In the genomic region with DNA sequence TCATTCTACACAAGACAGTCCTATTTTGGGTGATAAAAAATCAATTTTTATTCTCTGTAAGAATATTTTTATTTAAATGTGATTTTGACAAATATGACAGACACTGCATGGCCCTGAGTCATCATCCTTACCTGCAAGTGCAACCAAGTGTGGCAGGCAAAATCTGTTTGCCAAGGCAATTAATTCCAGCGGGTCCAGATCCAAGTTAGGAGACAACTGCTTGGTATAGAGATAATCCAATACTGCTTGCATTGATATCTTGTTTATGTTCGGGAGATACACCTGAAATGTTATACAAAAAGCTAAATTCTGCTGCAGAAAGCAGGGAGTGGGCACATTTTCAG, we compare ENCODE assay signal across 29 cellular contexts.
DNase-seq lines count a peak whose midpoint lies in the region; ATAC-seq, FAIRE-seq and TF ChIP-seq lines count a peak whose summit lies in the region.
"Had no signal": no experiment of that assay in that cellular context is flagged by ENCODE, and none has a peak within 500 bp of the region (broad histone marks: within the 10 kb centered on the region; RNA-seq: fewer than 3 reads in every experiment).

No MANE protein-coding gene starts in this region.

- WGBS in psoas muscle, 3 donors = 34 to 55% (median 40%) methylated on average over 2 of the region's 2 CpGs

- DNase-seq in COR-L47 (lab: John Stamatoyannopoulos, UW) (peak; percentile 6), NCI-H146 treated with DMSO at 0.1 percent for 48 hours (lab: John Stamatoyannopoulos, UW; ENCODE audit: unreplicated experiment) (peak; percentile 16), bronchial epithelial cell (ENCODE audit: low read depth) (peak; percentile 10), psoas muscle (no peak), SHP77 (lab: John Stamatoyannopoulos, UW) (no peak), NCI-H82 treated with DMSO at 0.1 percent for 48 hours (lab: John Stamatoyannopoulos, UW; ENCODE audit: unreplicated experiment) (no peak)
- DNase-seq: CD4-positive, CD25-positive, alpha-beta regulatory T cell; DMS79; EL; GDM1; Kasumi-1; NCI-H1092 treated with DMSO at 0.1 percent for 48 hours; NCI-H1436; NCI-H2029; NCI-H2227 treated with DMSO at 0.1 percent for 48 hours; NCI-H748 treated with DMSO at 0.1 percent for 48 hours; SHP77 treated with DMSO at 0.1 percent for 48 hours; T-helper 1 cell had no signal

- H3K9me3 ChIP-seq in psoas muscle = no peaks in the 10 kb centered on the region

- H3K36me3 ChIP-seq in bronchial epithelial cell (ENCODE audit: control insufficient read depth, insufficient read depth, low read length) = no peaks in the 10 kb centered on the region
- H3K36me3 ChIP-seq in psoas muscle (ENCODE audit: insufficient read depth in 1 of 2, low read depth in 1 of 2) = peaks cover 2 to 53% of the 10 kb centered on the region in 2 donors

- no peak for FAIRE-seq in bronchial epithelial cell (lab: Jason Lieb, UNC)
- FAIRE-seq: A204.1, GM12891, GM19239, H54, HTR-8/SVneo, K562 had no signal

- H3K4me3 ChIP-seq in bronchial epithelial cell (ENCODE audit: low read depth, low read length) (no peak overlapping the region), psoas muscle (peak overlapping the region; percentile 6)
- H3K4me3 ChIP-seq: BLaER1, K562 had no signal

- TF ChIP-seq CTCF in bronchial epithelial cell (IDR thresholded peaks at IDR 0.05; ENCODE audit: insufficient read depth, low read length, severe bottlenecking) = no peak
- TF ChIP-seq CTCF in psoas muscle (IDR thresholded peaks at IDR 0.05) = no peak

- peaks cover 66% of the 10 kb centered on the region for H3K4me1 ChIP-seq in psoas muscle

- H3K27me3 ChIP-seq in bronchial epithelial cell (ENCODE audit: control insufficient read depth, insufficient read depth, low read length) = no peaks in the 10 kb centered on the region
- no peaks in the 10 kb centered on the region for H3K27me3 ChIP-seq in psoas muscle (ENCODE audit: insufficient read depth in 3 of 3, low read length in 2 of 3)
- H3K27me3 ChIP-seq: BLaER1 had no signal

- intact Hi-C loops in psoas muscle (cut with DNase I) = loop anchor here in 1 of 2 donors (5.0 kb wide), 1 partner anchor 60 kb away; no protein-coding TSS in a partner anchor

- peak overlapping the region; percentile 85 for H3K27ac ChIP-seq in psoas muscle
- H3K27ac ChIP-seq: BLaER1, RWPE1 had no signal

- ATAC-seq in psoas muscle (peak in 3 of 4 donors; percentile 15 to 32 (median 17)), HG02798 (IDR thresholded peaks at IDR 0.05; ENCODE audit: poor library complexity, unreplicated experiment) (no peak), GM19463 (IDR thresholded peaks at IDR 0.05; ENCODE audit: unreplicated experiment) (no peak)
- ATAC-seq: K562, Panc1 had no signal

Comparison
In these comparisons a context has a peak if more than half of its experiments do, and no peak if none do; other contexts are left out.
1. DNase-seq: peak in COR-L47 (single experiment), NCI-H146 treated with DMSO at 0.1 percent for 48 hours (single experiment) and bronchial epithelial cell (single experiment); none in psoas muscle (0 of 2), SHP77 (0 of 2) and NCI-H82 treated with DMSO at 0.1 percent for 48 hours (single experiment).
2. ATAC-seq: peak in psoas muscle (3 of 4); none in HG02798 (single experiment) and GM19463 (single experiment).